Comparison of ENCODE assay signal across 8 cellular contexts in the genomic region with DNA sequence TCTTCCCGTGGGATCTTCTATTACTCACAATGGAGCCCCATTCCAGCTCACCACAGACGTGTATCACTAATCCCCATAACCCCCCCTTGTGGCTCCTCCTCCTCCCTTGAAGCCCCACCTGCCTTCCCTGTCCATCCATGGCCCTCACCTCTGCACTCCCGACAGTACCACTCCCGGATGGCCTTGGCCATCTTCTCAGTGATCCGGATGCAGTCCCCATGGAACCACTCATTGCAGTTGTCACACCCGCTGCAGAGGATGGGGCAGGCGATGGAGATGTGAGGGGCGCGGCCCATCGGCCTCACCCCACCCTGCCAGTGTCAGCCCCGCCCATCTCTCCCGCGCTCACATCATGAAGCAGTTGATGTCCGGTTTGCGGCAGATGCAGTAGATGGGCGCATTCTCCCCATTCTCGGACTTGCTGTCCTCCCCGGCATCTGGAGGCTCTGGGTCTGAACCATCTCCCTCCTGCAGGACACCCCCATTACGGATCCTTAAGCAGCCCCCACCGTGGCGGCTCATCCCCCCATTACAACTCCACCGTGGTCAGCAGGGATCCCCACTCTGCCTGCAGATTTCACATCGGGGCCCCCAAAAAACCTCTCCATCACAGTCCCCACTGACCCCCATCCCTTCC. TPM values are rescaled to one million over a fixed set of nuclear protein-coding genes. Genes with fewer than 3 reads are reported as not detected.
DNase-seq lines count a peak whose midpoint lies in the region; ATAC-seq and TF ChIP-seq lines count a peak whose summit lies in the region.

No MANE protein-coding gene starts in this region.

- 22% methylated on average over 23 of the region's 23 CpGs for WGBS in HUES64

- ATAC-seq in HG03135 (IDR thresholded peaks at IDR 0.05; ENCODE audit: unreplicated experiment), result no peak
- no peak for ATAC-seq in HG02678 (IDR thresholded peaks at IDR 0.05; ENCODE audit: unreplicated experiment)

- H3K9me3 Mint-ChIP-seq in activated CD4-positive, alpha-beta memory T cell treated with anti-CD3 and anti-CD28 coated beads for 36 hours, result no peaks in the 10 kb centered on the region

- no peaks in the 10 kb centered on the region for H3K27me3 Mint-ChIP-seq in activated CD4-positive, alpha-beta memory T cell treated with anti-CD3 and anti-CD28 coated beads for 36 hours

- H3K9me3 ChIP-seq in HUES64 (ENCODE audit: insufficient read depth, low read depth, low read length), result no peaks in the 10 kb centered on the region

- H3K4me3 Mint-ChIP-seq in activated CD4-positive, alpha-beta memory T cell treated with anti-CD3 and anti-CD28 coated beads for 36 hours, result peak overlapping the region; percentile 88

- no peaks in the 10 kb centered on the region for H3K27me3 ChIP-seq in HUES64 (ENCODE audit: insufficient read depth, low read length)

- POLR2A ChIA-PET in activated CD4-positive, alpha-beta memory T cell treated with anti-CD3 and anti-CD28 coated beads for 36 hours (lab: Charles Lee), result no interaction called here

- peaks cover 31% of the 10 kb centered on the region for H3K4me1 Mint-ChIP-seq in activated CD4-positive, alpha-beta memory T cell treated with anti-CD3 and anti-CD28 coated beads for 36 hours (ENCODE audit: low read depth)

- H3K36me3 Mint-ChIP-seq in activated CD4-positive, alpha-beta memory T cell treated with anti-CD3 and anti-CD28 coated beads for 36 hours, result peaks cover 49% of the 10 kb centered on the region

- H3K36me3 ChIP-seq in HUES64 (ENCODE audit: insufficient read depth, low read length), result peaks cover 38% of the 10 kb centered on the region

- CTCF ChIA-PET in activated CD4-positive, alpha-beta memory T cell treated with anti-CD3 and anti-CD28 coated beads for 36 hours (lab: Charles Lee), result no interaction called here

- intact Hi-C loops in activated CD4-positive, alpha-beta memory T cell treated with anti-CD3 and anti-CD28 coated beads for 36 hours (cut with micrococcal nuclease), result loop anchor here (1.0 to 10.0 kb wide), 7 partner anchors 20 to 1352 kb away; a partner anchor contains a TSS

- no peaks in the 10 kb centered on the region for H3K4me1 ChIP-seq in HUES64 (ENCODE audit: insufficient read depth, low read length)

- no peak for TF ChIP-seq CTCF in foreskin fibroblast (IDR thresholded peaks at IDR 0.05; ENCODE audit: low read depth, low read length)

- H3K9ac ChIP-seq in HUES64 (ENCODE audit: low read depth, low read length), result peak overlapping the region; percentile 59

- H3K4me3 ChIP-seq in HUES64 (ENCODE audit: low read length) (peak overlapping the region; percentile 82), foreskin fibroblast (ENCODE audit: low read depth in 1 of 2, low read length in 2 of 2) (peak overlapping the region; percentile 72 to 85)

- peak; percentile 30 for DNase-seq in COR-L47 (lab: John Stamatoyannopoulos, UW)
- peak; percentile 64 for DNase-seq in activated CD4-positive, alpha-beta memory T cell treated with anti-CD3 and anti-CD28 coated beads for 36 hours
- DNase-seq in foreskin fibroblast, result peak; percentile 35 to 77
- DNase-seq in renal cortical epithelial cell (ENCODE audit: low read depth), result peak; percentile 12
- no peak for DNase-seq in SK-N-DZ (ENCODE audit: low spot score)

- H3K27ac Mint-ChIP-seq in activated CD4-positive, alpha-beta memory T cell treated with anti-CD3 and anti-CD28 coated beads for 36 hours, result peak overlapping the region; percentile 100

- no peak overlapping the region for H3K27ac ChIP-seq in HUES64 (ENCODE audit: low read depth, low read length)

RNA-seq across cellular contexts. Expression of a gene that starts 1.0 kb away (rescaled TPM):
- 58.0 TPM for polyA plus RNA-seq in HUES64 (2013, experiment 1 of 2)
- polyA plus RNA-seq in HUES64 (2013, experiment 2 of 2), result 49.4 TPM
- total RNA-seq in activated CD4-positive, alpha-beta memory T cell treated with anti-CD3 and anti-CD28 coated beads for 36 hours, result 10 to 100 TPM; 80.8 to 80.9 TPM
- total RNA-seq in renal cortical epithelial cell, result 24.5 and 61.1 TPM in 2 replicates
- 47.0 and 69.6 TPM in 2 replicates for polyA plus RNA-seq in SK-N-DZ (2014; cell fraction: cytosol; rRNA removed)
- 301 and 339 TPM in 2 replicates for polyA plus RNA-seq in SK-N-DZ (2014; cell fraction: nucleus; rRNA removed)

RNA-seq across cellular contexts. Expression of a gene that starts 5.2 kb away (rescaled TPM):
- polyA plus RNA-seq in HUES64 (2013, experiment 1 of 2), result 27.5 TPM
- polyA plus RNA-seq in HUES64 (2013, experiment 2 of 2), result 28.0 TPM
- 10 to 100 TPM; 69.4 to 70.5 TPM for total RNA-seq in activated CD4-positive, alpha-beta memory T cell treated with anti-CD3 and anti-CD28 coated beads for 36 hours
- 32.6 and 62.7 TPM in 2 replicates for total RNA-seq in renal cortical epithelial cell
- 37.6 and 48.4 TPM in 2 replicates for polyA plus RNA-seq in SK-N-DZ (2014; cell fraction: cytosol; rRNA removed)
- 129 TPM in 2 replicates for polyA plus RNA-seq in SK-N-DZ (2014; cell fraction: nucleus; rRNA removed)

RNA-seq across cellular contexts. Expression of a gene that starts 20.2 kb away (rescaled TPM):
- 0.15 TPM for polyA plus RNA-seq in HUES64 (2013, experiment 1 of 2)
- polyA plus RNA-seq in HUES64 (2013, experiment 2 of 2), result 0.44 TPM
- under 1 TPM; 0.26 to 0.48 TPM for total RNA-seq in activated CD4-positive, alpha-beta memory T cell treated with anti-CD3 and anti-CD28 coated beads for 36 hours
- total RNA-seq in renal cortical epithelial cell, result 0.35 and 2.2 TPM in 2 replicates
- 0.29 TPM in 1 of 2 replicates, not detected in the other for polyA plus RNA-seq in SK-N-DZ (2014; cell fraction: cytosol; rRNA removed)
- not detected in 2 replicates for polyA plus RNA-seq in SK-N-DZ (2014; cell fraction: nucleus; rRNA removed)
